Comparison of ENCODE assay signal across 24 cellular contexts in the genomic region with DNA sequence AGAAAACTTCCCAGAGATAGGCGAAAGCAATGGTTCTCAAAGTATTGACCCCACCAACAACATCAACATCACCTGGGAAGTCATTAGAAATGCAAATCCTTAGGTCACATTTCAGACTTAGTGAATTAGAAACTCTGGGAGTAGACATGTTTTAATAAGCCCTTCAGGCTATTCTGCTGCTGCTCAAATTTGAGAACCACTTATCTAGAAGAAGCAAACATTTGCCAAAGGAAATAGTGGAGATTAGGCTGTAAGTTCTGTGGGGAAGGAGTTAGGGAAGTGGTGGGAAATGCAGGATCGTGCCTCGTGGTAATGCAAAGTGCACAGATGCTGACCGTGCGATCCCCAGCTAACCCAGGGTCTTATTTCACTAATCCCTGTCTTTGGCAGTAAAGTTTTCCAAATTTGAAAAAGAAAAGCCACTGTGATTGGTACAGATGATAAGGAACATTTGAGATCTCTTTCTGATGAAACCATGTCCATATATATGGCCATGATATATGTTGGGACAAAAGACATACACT.
"Had no signal": no experiment of that assay in that cellular context is flagged by ENCODE, and none has a peak within 500 bp of the region (broad histone marks: within the 10 kb centered on the region; RNA-seq: fewer than 3 reads in every experiment).

No MANE protein-coding gene starts in this region.

- ATAC-seq: activated CD8-positive, alpha-beta memory T cell treated with anti-CD3 and anti-CD28 coated beads, Interleukin-2, amount 10 ng/mL, durations not matched to agents 7 days and 5 days; activated CD8-positive, alpha-beta T cell treated with anti-CD3 and anti-CD28 coated beads, Interleukin-2, amount 10 ng/mL, durations not matched to agents 7 days and 5 days; body of pancreas; natural killer cell; psoas muscle had no signal

- H3K4me3 ChIP-seq: body of pancreas, colonic mucosa, esophagus squamous epithelium, left ventricle myocardium inferior, lung, neural progenitor cell, psoas muscle, right atrium auricular region, vagina had no signal

- DNase-seq: activated CD4-positive, alpha-beta T cell treated with anti-CD3 and anti-CD28 coated beads for 1 hour; activated CD8-positive, alpha-beta memory T cell treated with anti-CD3 and anti-CD28 coated beads, Interleukin-2, amount 10 ng/mL, durations not matched to agents 7 days and 5 days; activated CD8-positive, alpha-beta T cell treated with anti-CD3 and anti-CD28 coated beads, Interleukin-2, amount 10 ng/mL, durations not matched to agents 7 days and 5 days; activated naive CD4-positive, alpha-beta T cell treated with Interleukin-2 at 50 U/mL for 16 hours; activated T-cell treated with anti-CD3 and anti-CD28 coated beads, Interleukin-2, amount 50 U/mL, for 48 hours; anterior cingulate cortex; body of pancreas; cerebellar nuclear complex; colonic mucosa; effector CD8-positive, alpha-beta T cell; esophagus squamous epithelium; foreskin melanocyte; left ventricle myocardium inferior; mesendoderm; natural killer cell; occipital lobe; psoas muscle; stimulated activated naive CD4-positive, alpha-beta T cell treated with Interleukin-2 at 50 U/mL for 16 hours had no signal

- H3K27ac ChIP-seq: body of pancreas, colonic mucosa, epithelial cell of prostate, esophagus squamous epithelium, left ventricle myocardium inferior, neural progenitor cell, parathyroid adenoma, psoas muscle, right atrium auricular region, vagina had no signal
